In the genomic region with DNA sequence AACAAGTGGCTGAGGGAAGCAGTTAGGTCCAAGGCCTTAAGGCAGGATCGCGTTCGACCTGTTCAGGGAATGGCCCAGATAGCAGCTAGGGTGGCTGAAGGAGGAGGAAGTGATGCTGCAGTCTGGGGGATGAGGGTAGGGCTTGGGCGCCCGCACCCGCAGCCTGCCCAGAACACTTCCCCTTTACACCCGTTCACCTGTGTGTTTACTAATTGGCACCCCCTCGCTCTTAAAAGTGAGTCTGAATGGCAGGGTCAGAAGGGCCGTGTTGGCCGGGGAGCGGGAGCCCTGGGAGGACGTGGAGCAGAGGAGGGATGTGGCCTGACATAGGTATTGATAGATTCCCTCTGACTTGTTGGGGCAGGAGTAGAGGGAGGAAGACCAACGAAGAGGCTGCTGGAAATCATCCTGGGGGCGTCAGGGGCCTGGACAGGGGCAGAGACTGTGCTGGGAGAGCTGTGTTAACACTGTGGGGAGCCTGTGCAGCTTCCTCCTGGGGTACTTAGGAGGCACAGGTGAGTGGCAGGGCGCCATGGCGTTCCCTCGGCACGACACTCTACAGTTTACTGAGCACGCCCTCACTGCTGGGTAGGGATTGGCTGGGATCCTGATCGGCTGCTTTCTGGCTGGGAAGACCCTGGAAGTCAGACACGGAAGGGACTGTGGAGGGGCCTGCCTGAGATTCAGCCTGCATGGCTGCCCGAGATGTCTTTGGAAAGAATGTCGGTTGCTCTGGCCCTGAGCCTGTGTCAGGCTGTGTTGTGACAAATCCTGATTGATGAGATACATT, we compare ENCODE assay signal across 13 cellular contexts. TPM values are rescaled to one million over a fixed set of nuclear protein-coding genes. Genes with fewer than 3 reads are reported as not detected.
DNase-seq lines count a peak whose midpoint lies in the region; ATAC-seq and TF ChIP-seq lines count a peak whose summit lies in the region.
"Had no signal": no experiment of that assay in that cellular context is flagged by ENCODE, and none has a peak within 500 bp of the region (broad histone marks: within the 10 kb centered on the region; RNA-seq: fewer than 3 reads in every experiment).

No MANE protein-coding gene starts in this region.

- RAD21 ChIA-PET in HCT116 (lab: Charles Lee; ENCODE audit: low non-redundant PET in 1 of 2, low total read pairs in 2 of 2, uncharacterized antibody in 2 of 2, unreplicated experiment in 2 of 2): no interaction called here

- ATAC-seq in HCT116: no peak
- ATAC-seq in HG03159 (IDR thresholded peaks at IDR 0.05; ENCODE audit: unreplicated experiment): no peak
- ATAC-seq in GM21717 (IDR thresholded peaks at IDR 0.05; ENCODE audit: unreplicated experiment): no peak
- ATAC-seq in GM21390 (IDR thresholded peaks at IDR 0.05; ENCODE audit: unreplicated experiment): no peak
- ATAC-seq: natural killer cell had no signal

- H3K27me3 ChIP-seq in HCT116 (ENCODE audit: insufficient read depth, low read length) (no peaks in the 10 kb centered on the region), SU-DHL-6 (ENCODE audit: low read length) (no peaks in the 10 kb centered on the region), left ventricle myocardium inferior (ENCODE audit: low read depth) (peaks cover 51% of the 10 kb centered on the region), spleen (replicated peaks in 1 of 7) (no peaks in the 10 kb centered on the region)
- H3K27me3 ChIP-seq: testis had no signal

- TF ChIP-seq CTCF in HCT116 (IDR thresholded peaks at IDR 0.05 in 2 of 3, conservative IDR thresholded peaks at IDR 0.05 in 1 of 3; ENCODE audit: borderline replicate concordance in 1 of 3, insufficient read depth in 1 of 3, low read depth in 2 of 3, low read length in 2 of 3) (no peak), SU-DHL-6 (IDR thresholded peaks at IDR 0.05; ENCODE audit: insufficient read depth, low read length, poor library complexity, severe bottlenecking) (no peak), left ventricle myocardium inferior (IDR thresholded peaks at IDR 0.05; ENCODE audit: borderline replicate concordance) (no peak), spleen (IDR thresholded peaks at IDR 0.05 in 8 of 11, conservative IDR thresholded peaks at IDR 0.05 in 3 of 11) (no peak)

- 53 to 71% (median 61%) methylated on average over 22 to 23 of the region's 23 CpGs for WGBS in spleen, 5 donors

- H3K9me3 ChIP-seq in HCT116 (ENCODE audit: control insufficient read depth in 1 of 2, insufficient read depth in 1 of 2, low read depth in 1 of 2, low read length in 2 of 2) (no peaks in the 10 kb centered on the region), SU-DHL-6 (ENCODE audit: insufficient read depth, low read length) (no peaks in the 10 kb centered on the region), left ventricle myocardium inferior (replicated peaks) (no peaks in the 10 kb centered on the region), spleen (no peaks in the 10 kb centered on the region)
- H3K9me3 ChIP-seq: testis had no signal

- no peak for TF ChIP-seq POLR2A in HCT116 (IDR thresholded peaks at IDR 0.05; ENCODE audit: borderline replicate concordance, extremely low read depth, insufficient read depth, insufficient read length)
- TF ChIP-seq POLR2A in spleen (IDR thresholded peaks at IDR 0.05): no peak

- H3K9ac ChIP-seq in HCT116 (ENCODE audit: low read length) (0 out of 2 replicates have a peak overlapping the region, but pooled peaks have one; percentile 19), SU-DHL-6 (ENCODE audit: low read length) (no peak overlapping the region)

- no peaks in the 10 kb centered on the region for H3K79me2 ChIP-seq in HCT116 (ENCODE audit: insufficient read depth, low read length)
- H3K79me2 ChIP-seq in SU-DHL-6 (ENCODE audit: insufficient read depth, low read length): no peaks in the 10 kb centered on the region

- H3K27ac ChIP-seq in HCT116 (ENCODE audit: low read depth, low read length) (peak overlapping the region; percentile 75; the same call in 1 of the 2 replicates), SU-DHL-6 (ENCODE audit: low read depth, low read length) (peak overlapping the region; percentile 44), left ventricle myocardium inferior (replicated peaks) (peak overlapping the region; percentile 90), spleen (peak overlapping the region in 7 of 8 donors; percentile 62 to 82 (median 72))

- H3K9me2 ChIP-seq in HCT116 (ENCODE audit: insufficient read depth): no peaks in the 10 kb centered on the region
- no peaks in the 10 kb centered on the region for H3K9me2 ChIP-seq in SU-DHL-6 (replicated peaks; ENCODE audit: insufficient read depth, low read length)

- H3K4me2 ChIP-seq in HCT116 (ENCODE audit: low read length) (peak overlapping the region; percentile 57), SU-DHL-6 (ENCODE audit: low read depth, low read length, poor library complexity, severe bottlenecking) (no peak overlapping the region)

- peaks cover 23 to 32% of the 10 kb centered on the region in 2 experiments for H3K4me1 ChIP-seq in HCT116 (ENCODE audit: control insufficient read depth in 1 of 2, insufficient read depth in 2 of 2, low read length in 2 of 2)
- H3K4me1 ChIP-seq in left ventricle myocardium inferior: peaks cover 65% of the 10 kb centered on the region
- H3K4me1 ChIP-seq in spleen: peaks cover 11 to 47% (median 36%) of the 10 kb centered on the region in 6 donors

- BruUV-seq in HCT116 (replicated peaks; lab: Mats Ljungman, UMichigan): no TSS peak

- TF ChIP-seq RAD21 in HCT116 (IDR thresholded peaks at IDR 0.05; ENCODE audit: low read depth): no peak

- intact Hi-C loops in HCT116 (cut with micrococcal nuclease): loop anchor here (2.0 kb wide), 1 partner anchor 51 kb away; the partner anchor contains the start of gene SLC6A6
- intact Hi-C loops in left ventricle myocardium inferior (cut with micrococcal nuclease): no loop called here
- intact Hi-C loops in spleen (cut with DNase I; ENCODE audit: low total_unique reads): loop anchor here (10.0 kb wide), 1 partner anchor 49 kb away; the partner anchor contains the start of gene SLC6A6

- H4K20me1 ChIP-seq in HCT116 (ENCODE audit: insufficient read depth) (no peaks in the 10 kb centered on the region), SU-DHL-6 (ENCODE audit: low read depth, low read length) (no peaks in the 10 kb centered on the region)

- CTCF ChIA-PET in HCT116 (lab: Charles Lee): interaction anchor here (2.5 kb wide), 1 partner anchor 251 kb away, joined by 11 read pairs; no protein-coding TSS in a partner anchor

- POLR2A ChIA-PET in HCT116 (lab: Charles Lee): interaction anchor here (1.2 kb wide), 1 partner anchor 52 kb away, joined by 3 read pairs; the partner anchor contains the start of gene SLC6A6

- H2AFZ ChIP-seq in HCT116 (ENCODE audit: low read depth, low read length, poor library complexity, severe bottlenecking): no peak overlapping the region
- H2AFZ ChIP-seq in SU-DHL-6 (ENCODE audit: low read depth, low read length, severe bottlenecking): no peak overlapping the region

- no peak overlapping the region for H3K4me3 ChIP-seq in HCT116 (replicated peaks in 1 of 2; ENCODE audit: low read depth in 1 of 2, low read length in 2 of 2)
- H3K4me3 ChIP-seq in SU-DHL-6 (ENCODE audit: insufficient read depth, low read length, poor library complexity, severe bottlenecking): no peak overlapping the region
- H3K4me3 ChIP-seq in left ventricle myocardium inferior: no peak overlapping the region
- peak overlapping the region in 1 of 8 donors; percentile 11 for H3K4me3 ChIP-seq in spleen
- H3K4me3 ChIP-seq: testis had no signal

- peaks cover 3 to 18% of the 10 kb centered on the region in 2 experiments; a peak in 3 of 4 replicates for H3K36me3 ChIP-seq in HCT116 (ENCODE audit: control insufficient read depth in 1 of 2, insufficient read depth in 2 of 2, low read length in 2 of 2)
- no peaks in the 10 kb centered on the region for H3K36me3 ChIP-seq in SU-DHL-6 (ENCODE audit: low read length)
- H3K36me3 ChIP-seq in left ventricle myocardium inferior: peaks cover 6% of the 10 kb centered on the region
- peaks cover 0 to 100% (median 63%) of the 10 kb centered on the region in 6 donors for H3K36me3 ChIP-seq in spleen

- DNase-seq in HCT116 (ENCODE audit: low read depth, low spot score) (no peak), left ventricle myocardium inferior (no peak), spleen (peak; percentile 87)
- DNase-seq: activated CD4-positive, alpha-beta T cell treated with anti-CD3 and anti-CD28 coated beads for 4 hours; KG1; natural killer cell; NCI-H2171 treated with DMSO at 0.1 percent for 48 hours; SHP77 treated with DMSO at 0.1 percent for 48 hours; testis had no signal

- no peaks in the 10 kb centered on the region for H3F3A ChIP-seq in SU-DHL-6 (ENCODE audit: insufficient read depth)

TF ChIP-seq in HCT116, 20 proteins besides CTCF, POLR2A, EP300 and RAD21 (continues in another document):
- TF ChIP-seq ATF3 (IDR thresholded peaks at IDR 0.05) (no peak), CBX3 (IDR thresholded peaks at IDR 0.05; ENCODE audit: low read depth) (no peak), FOSL1 (IDR thresholded peaks at IDR 0.05; ENCODE audit: low read depth) (no peak), YY1 (IDR thresholded peaks at IDR 0.05; ENCODE audit: extremely low read depth, insufficient replicate concordance, low read depth, low read length) (no peak), POLR2AphosphoS5 (IDR thresholded peaks at IDR 0.05; ENCODE audit: low read depth, low read length) (no peak), SIN3A (IDR thresholded peaks at IDR 0.05; ENCODE audit: low read depth) (no peak), SRF (IDR thresholded peaks at IDR 0.05; ENCODE audit: low read depth) (no peak)

RNA-seq across cellular contexts. Expression of gene SLC6A6, which starts 51.6 kb away (rescaled TPM):
- total RNA-seq in HCT116 (2021; ENCODE audit: unreplicated experiment) (36.3 TPM), left ventricle myocardium inferior (35.4 TPM), spleen (100 to 1,000 TPM in 6 of 7 donors, 10 to 100 TPM in 1; 75.4 to 150 (median 128) TPM)
- polyA plus RNA-seq in HCT116 (2012): 23.0 and 33.5 TPM in 2 replicates
- polyA plus RNA-seq in spleen: 10 to 100 TPM in 1 of 3 donors, 1 to 10 TPM in 2; 3.4 to 14.2 (median 3.9) TPM
